ENCODE assay signal across 8 cellular contexts in genomic region chr13:30466358-30466714, GRCh38.
A peak's percentile ranks its signal among the peaks of the same experiment; 100 is the strongest.
DNase-seq lines count a peak whose midpoint lies in the region; ATAC-seq and TF ChIP-seq lines count a peak whose summit lies in the region.

No MANE protein-coding gene starts in this region.

- peak; percentile 75 for DNase-seq in GM12865 (ENCODE audit: low read depth)
- peak; percentile 30 for DNase-seq in SHP77 treated with DMSO at 0.1 percent for 48 hours (lab: John Stamatoyannopoulos, UW)
- peak; percentile 23 for DNase-seq in germinal center (ENCODE audit: low spot score)
- no peak for DNase-seq in NCI-H345 (lab: John Stamatoyannopoulos, UW)
- DNase-seq in pons (ENCODE audit: low spot score), result no peak

- TF ChIP-seq CTCF in 22Rv1 (IDR thresholded peaks at IDR 0.05), result no peak
- TF ChIP-seq CTCF in GM12865 (IDR thresholded peaks at IDR 0.05; ENCODE audit: insufficient read depth, low read depth, low read length, missing control alignments), result no peak

- H3K4me3 ChIP-seq in GM12865 (ENCODE audit: low read depth, low read length), result peak overlapping the region; percentile 70

- peak overlapping the region; percentile 99 for H3K27ac ChIP-seq in 22Rv1

- ATAC-seq in HG02610 (IDR thresholded peaks at IDR 0.05; ENCODE audit: unreplicated experiment) (no peak), HG02571 (IDR thresholded peaks at IDR 0.05; ENCODE audit: unreplicated experiment) (no peak)

Comparison
In these comparisons a context has a peak if more than half of its experiments do, and no peak if none do; other contexts are left out.
1. DNase-seq: peak in GM12865 (single experiment), SHP77 treated with DMSO at 0.1 percent for 48 hours (single experiment) and germinal center (single experiment); none in NCI-H345 (single experiment) and pons (single experiment).